ENCODE assay signal across 8 cellular contexts in genomic region chr1:50109647-50110075, GRCh38. TPM values are rescaled to one million over a fixed set of nuclear protein-coding genes. Genes with fewer than 3 reads are reported as not detected.
DNase-seq lines count a peak whose midpoint lies in the region; ATAC-seq lines count a peak whose summit lies in the region.

No MANE protein-coding gene starts in this region.

- H2BK120ac ChIP-seq in mesenchymal stem cell (ENCODE audit: low read depth, low read length), result no peak overlapping the region

- H2BK12ac ChIP-seq in mesenchymal stem cell (ENCODE audit: low read length in 2 of 2), result no peak overlapping the region

- H3K27ac ChIP-seq in mesenchymal stem cell (ENCODE audit: low read length, poor library complexity, severe bottlenecking), result no peak overlapping the region

- H4K8ac ChIP-seq in mesenchymal stem cell (ENCODE audit: low read length), result no peak overlapping the region

- no peak overlapping the region for H3K18ac ChIP-seq in mesenchymal stem cell (ENCODE audit: low read depth in 1 of 2, low read length in 2 of 2)

- H3K36me3 ChIP-seq in mesenchymal stem cell (ENCODE audit: control insufficient read depth in 1 of 2, insufficient read depth in 2 of 2, low read depth in 1 of 2, low read length in 2 of 2), result no peaks in the 10 kb centered on the region

- no peak overlapping the region for H3K4me2 ChIP-seq in mesenchymal stem cell (ENCODE audit: low read length, poor library complexity, severe bottlenecking)

- H3K79me1 ChIP-seq in mesenchymal stem cell (replicated peaks; ENCODE audit: low read length, poor library complexity, severe bottlenecking), result no peaks in the 10 kb centered on the region

- no peaks in the 10 kb centered on the region for H3K4me1 ChIP-seq in mesenchymal stem cell (ENCODE audit: control insufficient read depth, insufficient read depth, low read depth, low read length)

- ATAC-seq in HG03342 (IDR thresholded peaks at IDR 0.05; ENCODE audit: unreplicated experiment), result no peak
- no peak for ATAC-seq in HG02884 (IDR thresholded peaks at IDR 0.05; ENCODE audit: unreplicated experiment)

- H3K27me3 ChIP-seq in mesenchymal stem cell (ENCODE audit: control insufficient read depth in 1 of 2, insufficient read depth in 1 of 2, low read length in 2 of 2), result peaks cover 0 to 37% of the 10 kb centered on the region in 2 experiments

- no peak overlapping the region for H3K4ac ChIP-seq in mesenchymal stem cell (ENCODE audit: low read depth in 1 of 2, low read length in 2 of 2)

- no peak overlapping the region for H4K91ac ChIP-seq in mesenchymal stem cell (ENCODE audit: low read length)

- H2AFZ ChIP-seq in mesenchymal stem cell (ENCODE audit: low read depth, low read length), result no peak overlapping the region

- no peak overlapping the region for H2BK15ac ChIP-seq in mesenchymal stem cell (ENCODE audit: low read depth, poor library complexity, severe bottlenecking)

- H3K4me3 ChIP-seq in mesenchymal stem cell (ENCODE audit: insufficient read depth in 1 of 2, low read depth in 1 of 2, low read length in 2 of 2), result peak overlapping the region in 1 of 2 experiments; percentile 30

- no peak overlapping the region for H3K23ac ChIP-seq in mesenchymal stem cell (ENCODE audit: low read length in 2 of 2)

- H2AK5ac ChIP-seq in mesenchymal stem cell (ENCODE audit: low read length, severe bottlenecking), result no peak overlapping the region

- WGBS in mesenchymal stem cell, result 35% methylated on average over 7 of the region's 8 CpGs

- no peak overlapping the region for H3K14ac ChIP-seq in mesenchymal stem cell (ENCODE audit: low read length in 2 of 2)

- no peak overlapping the region for H2BK5ac ChIP-seq in mesenchymal stem cell (ENCODE audit: low read depth, low read length, poor library complexity, severe bottlenecking)

- peak; percentile 31 for DNase-seq in DMS 273 treated with DMSO at 0.1 percent for 48 hours (lab: John Stamatoyannopoulos, UW)
- peak; percentile 64 for DNase-seq in NCI-H1436 (lab: John Stamatoyannopoulos, UW)
- peak; percentile 21 for DNase-seq in SW480 (ENCODE audit: low spot score)
- peak; percentile 29 for DNase-seq in midbrain (lab: John Stamatoyannopoulos, UW)
- DNase-seq in HuH-7 (ENCODE audit: low spot score), result no peak
- no peak for DNase-seq in mesenchymal stem cell

- H3K9ac ChIP-seq in mesenchymal stem cell (ENCODE audit: low read length), result no peak overlapping the region

- H3K9me3 ChIP-seq in mesenchymal stem cell (ENCODE audit: control insufficient read depth, low read length), result no peaks in the 10 kb centered on the region

RNA-seq across cellular contexts. Expression of gene ELAVL4, which starts 0.9 kb away (rescaled TPM):
- polyA plus RNA-seq in mesenchymal stem cell (2013, experiment 1 of 2), result not detected
- not detected for polyA plus RNA-seq in mesenchymal stem cell (2013, experiment 2 of 2)

Comparison
In these comparisons a context has a peak if more than half of its experiments do, and no peak if none do; other contexts are left out.
1. DNase-seq: peak in DMS 273 treated with DMSO at 0.1 percent for 48 hours (single experiment), NCI-H1436 (single experiment), SW480 (single experiment) and midbrain (single experiment); none in HuH-7 (single experiment) and mesenchymal stem cell (single experiment).